Comparison of ENCODE assay signal across 10 cellular contexts in genomic region chr10:79435271-79436065, GRCh38. TPM values are rescaled to one million over a fixed set of nuclear protein-coding genes. Genes with fewer than 3 reads are reported as not detected.
DNase-seq lines count a peak whose midpoint lies in the region; ATAC-seq and TF ChIP-seq lines count a peak whose summit lies in the region.
"Had no signal": no experiment of that assay in that cellular context is flagged by ENCODE, and none has a peak within 500 bp of the region (broad histone marks: within the 10 kb centered on the region; RNA-seq: fewer than 3 reads in every experiment).

No MANE protein-coding gene starts in this region.

- H3K4me1 ChIP-seq in colonic mucosa (no peaks in the 10 kb centered on the region), right lobe of liver (peaks cover 0 to 34% (median 6%) of the 10 kb centered on the region in 4 donors), stomach (peaks cover 68 to 100% (median 88%) of the 10 kb centered on the region in 4 donors)

- H3K27me3 ChIP-seq in colonic mucosa = no peaks in the 10 kb centered on the region
- no peaks in the 10 kb centered on the region for H3K27me3 ChIP-seq in right lobe of liver
- no peaks in the 10 kb centered on the region for H3K27me3 ChIP-seq in stomach

- DNase-seq in LHCN-M2 (ENCODE audit: low read depth) (peak; percentile 27), colonic mucosa (no peak), right lobe of liver (no peak), stomach (no peak), foreskin melanocyte (no peak), NK-92 (lab: John Stamatoyannopoulos, UW; ENCODE audit: unreplicated experiment) (no peak), DMS53 (lab: John Stamatoyannopoulos, UW) (no peak)
- DNase-seq: activated CD8-positive, alpha-beta memory T cell treated with anti-CD3 and anti-CD28 coated beads, Interleukin-2, amount 10 ng/mL, durations not matched to agents 7 days and 5 days; NCI-H146 had no signal

- 63% methylated on average over 11 of the region's 15 CpGs for WGBS in right lobe of liver (ENCODE audit: insufficient coverage, low coverage, low lambda C conversion rate, missing lambda C conversion rate)
- WGBS in stomach, 5 donors = 31 to 64% (median 60%) methylated on average over 13 to 15 of the region's 15 CpGs

- no peak for TF ChIP-seq EP300 in stomach (IDR thresholded peaks at IDR 0.05)

- TF ChIP-seq POLR2A in right lobe of liver (IDR thresholded peaks at IDR 0.05) (no peak), stomach (IDR thresholded peaks at IDR 0.05) (no peak)

- peak overlapping the region; percentile 71 for H3K27ac ChIP-seq in colonic mucosa
- H3K27ac ChIP-seq in right lobe of liver = peak overlapping the region; percentile 40 to 58 (median 43)
- peak overlapping the region; percentile 28 to 95 (median 88) for H3K27ac ChIP-seq in stomach

- intact Hi-C loops in colonic mucosa (cut with DNase I) = no loop called here
- intact Hi-C loops in right lobe of liver (cut with DNase I) = no loop called here
- intact Hi-C loops in stomach (cut with DNase I; ENCODE audit: low total_unique reads) = no loop called here

- H3K4me3 ChIP-seq in colonic mucosa (no peak overlapping the region), right lobe of liver (no peak overlapping the region), stomach (peak overlapping the region in 2 of 4 donors; percentile 3 to 10)

- peak overlapping the region; percentile 19 to 33 for H3K9ac ChIP-seq in colonic mucosa (ENCODE audit: low read depth in 2 of 2, low read length in 2 of 2)

- H3K9me3 ChIP-seq in colonic mucosa = no peaks in the 10 kb centered on the region
- H3K9me3 ChIP-seq in right lobe of liver = no peaks in the 10 kb centered on the region
- H3K9me3 ChIP-seq in stomach = no peaks in the 10 kb centered on the region

- H3K36me3 ChIP-seq in colonic mucosa = no peaks in the 10 kb centered on the region
- H3K36me3 ChIP-seq in right lobe of liver = peaks cover 0 to 12% (median 4%) of the 10 kb centered on the region in 4 donors
- peaks cover 4 to 25% (median 19%) of the 10 kb centered on the region in 4 donors for H3K36me3 ChIP-seq in stomach

- TF ChIP-seq CTCF in colonic mucosa (IDR thresholded peaks at IDR 0.05) (no peak), right lobe of liver (IDR thresholded peaks at IDR 0.05) (no peak), stomach (IDR thresholded peaks at IDR 0.05) (no peak)

- ATAC-seq in right lobe of liver (peak; percentile 34 to 59 (median 52)), HG03442 (IDR thresholded peaks at IDR 0.05; ENCODE audit: unreplicated experiment) (no peak)

RNA-seq across cellular contexts. Expression of gene ZCCHC24, which starts 10.0 kb away (rescaled TPM):
- total RNA-seq in LHCN-M2 (2014; rRNA removed) = 15.1 and 17.7 TPM in 2 replicates
- 8.5 TPM for polyA plus RNA-seq in LHCN-M2 (2012)
- total RNA-seq in colonic mucosa = 10 to 100 TPM in 1 of 2 donors, 1 to 10 TPM in 1; 4.6 to 19.1 TPM
- total RNA-seq in right lobe of liver = 10 to 100 TPM; 19.8 to 33.6 (median 22.7) TPM
- total RNA-seq in stomach = 10 to 100 TPM in 4 of 5 donors, 1 to 10 TPM in 1; 9.7 to 60.3 (median 28.0) TPM
- polyA plus RNA-seq in stomach = 10 to 100 TPM; 13.3 to 53.0 (median 45.3) TPM
